Comparison of ENCODE assay signal across 20 cellular contexts in the genomic region with DNA sequence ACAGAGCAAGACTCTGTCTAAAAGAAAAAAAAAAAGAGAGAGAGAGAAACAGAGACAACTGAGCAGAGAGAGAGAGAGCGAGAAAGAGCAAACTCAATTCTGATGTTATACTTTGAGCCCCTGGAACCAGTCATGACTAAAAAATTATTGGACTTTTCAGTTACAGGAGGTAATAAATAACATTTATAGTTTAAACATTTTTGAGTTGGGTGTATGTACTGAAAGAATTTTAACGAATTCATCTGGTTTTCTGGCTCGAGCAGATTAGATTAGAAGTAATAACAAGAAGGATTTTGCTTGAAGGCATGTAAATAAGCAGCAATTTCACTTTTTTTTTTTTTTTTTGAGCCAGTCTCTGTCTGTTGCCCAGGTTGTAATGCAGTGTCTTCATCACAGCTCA. TPM values are rescaled to one million over a fixed set of nuclear protein-coding genes. Genes with fewer than 3 reads are reported as not detected.
"Had no signal": no experiment of that assay in that cellular context is flagged by ENCODE, and none has a peak within 500 bp of the region (broad histone marks: within the 10 kb centered on the region; RNA-seq: fewer than 3 reads in every experiment).

No MANE protein-coding gene starts in this region.

- H3K4me1 Mint-ChIP-seq: activated B cell treated with CpG ODN at 0.5 μM for 24 hours; central memory CD8-positive, alpha-beta T cell; memory B cell; natural killer cell; stimulated activated memory B cell treated with anti-CD40 and anti-IgM and Interleukin-4, amounts not matched to agents 10 μg/mL and 1 μg/mL and 100 μg/mL, for 72 hours had no signal

- ATAC-seq: activated CD8-positive, alpha-beta T cell treated with anti-CD3 and anti-CD28 coated beads for 36 hours; natural killer cell; right lobe of liver; stimulated activated memory B cell treated with anti-CD40 and anti-IgM and Interleukin-4, amounts not matched to agents 10 μg/mL and 1 μg/mL and 100 μg/mL, for 72 hours; upper lobe of right lung had no signal

- H3K4me1 ChIP-seq: colonic mucosa, parathyroid adenoma, right lobe of liver, upper lobe of right lung had no signal

- H3K27ac Mint-ChIP-seq: activated B cell treated with CpG ODN at 0.5 μM for 24 hours; activated CD4-positive, alpha-beta T cell treated with anti-CD3 and anti-CD28 coated beads, Interleukin-2, amount 10 ng/mL, durations not matched to agents 24 days and 14 days; activated CD8-positive, alpha-beta T cell treated with anti-CD3 and anti-CD28 coated beads for 36 hours; activated naive CD4-positive, alpha-beta T cell treated with anti-CD3 and anti-CD28 coated beads for 36 hours; activated T-helper 2 cell treated with anti-CD3 and anti-CD28 coated beads, Interferon-gamma antibody, Interleukin-2, Interleukin-4, amounts not matched to agents 10 μg/mL and 5 μg/mL and 100 μg/mL, durations not matched to agents 14 hours and 24 hours and 36 hours; memory B cell; natural killer cell; stimulated activated memory B cell treated with anti-CD40 and anti-IgM and Interleukin-4, amounts not matched to agents 10 μg/mL and 1 μg/mL and 100 μg/mL, for 72 hours had no signal

- H3K4me3 ChIP-seq: colonic mucosa, right lobe of liver, thoracic aorta, upper lobe of right lung had no signal

- H3K9me3 ChIP-seq: colonic mucosa, right lobe of liver, thoracic aorta, upper lobe of right lung had no signal

- H3K27me3 ChIP-seq: brain microvascular endothelial cell, colonic mucosa, right lobe of liver had no signal

- DNase-seq: activated B cell treated with CpG ODN at 0.5 μM for 24 hours; activated CD4-positive, alpha-beta T cell treated with anti-CD3 and anti-CD28 coated beads, Interleukin-2, amount 10 ng/mL, durations not matched to agents 24 days and 14 days; activated CD8-positive, alpha-beta T cell treated with anti-CD3 and anti-CD28 coated beads for 36 hours; activated naive CD4-positive, alpha-beta T cell treated with anti-CD3 and anti-CD28 coated beads for 36 hours; activated T-cell treated with anti-CD3 and anti-CD28 coated beads, Interleukin-2, amount 50 U/mL, for 1 hour; aorta; brain microvascular endothelial cell; colonic mucosa; natural killer cell; right lobe of liver; stimulated activated CD4-positive, alpha-beta T cell treated with anti-CD3 and anti-CD28 coated beads, Interleukin-4, amount 100 ng/mL, for 4 hours; T-helper 1 cell; T-helper 9 cell; upper lobe of right lung had no signal

- H3K36me3 ChIP-seq: brain microvascular endothelial cell, colonic mucosa, right lobe of liver, thoracic aorta, upper lobe of right lung had no signal

- H3K4me3 Mint-ChIP-seq: activated B cell treated with CpG ODN at 0.5 μM for 24 hours; activated CD4-positive, alpha-beta T cell treated with anti-CD3 and anti-CD28 coated beads, Interleukin-2, amount 10 ng/mL, durations not matched to agents 24 days and 14 days; activated CD8-positive, alpha-beta T cell treated with anti-CD3 and anti-CD28 coated beads for 36 hours; activated naive CD4-positive, alpha-beta T cell treated with anti-CD3 and anti-CD28 coated beads for 36 hours; central memory CD8-positive, alpha-beta T cell; memory B cell; natural killer cell; stimulated activated memory B cell treated with anti-CD40 and anti-IgM and Interleukin-4, amounts not matched to agents 10 μg/mL and 1 μg/mL and 100 μg/mL, for 72 hours had no signal

- H3K9ac ChIP-seq: parathyroid adenoma had no signal

- H3K27ac ChIP-seq: brain microvascular endothelial cell, colonic mucosa, parathyroid adenoma, right lobe of liver, thoracic aorta, upper lobe of right lung had no signal

- H3K9me3 Mint-ChIP-seq: activated B cell treated with CpG ODN at 0.5 μM for 24 hours; activated CD4-positive, alpha-beta T cell treated with anti-CD3 and anti-CD28 coated beads, Interleukin-2, amount 10 ng/mL, durations not matched to agents 24 days and 14 days; activated naive CD4-positive, alpha-beta T cell treated with anti-CD3 and anti-CD28 coated beads for 36 hours; activated T-helper 2 cell treated with anti-CD3 and anti-CD28 coated beads, Interferon-gamma antibody, Interleukin-2, Interleukin-4, amounts not matched to agents 10 μg/mL and 5 μg/mL and 100 μg/mL, durations not matched to agents 14 hours and 24 hours and 36 hours; central memory CD8-positive, alpha-beta T cell; memory B cell; natural killer cell; stimulated activated memory B cell treated with anti-CD40 and anti-IgM and Interleukin-4, amounts not matched to agents 10 μg/mL and 1 μg/mL and 100 μg/mL, for 72 hours had no signal

- H3K36me3 Mint-ChIP-seq: memory B cell; natural killer cell; stimulated activated memory B cell treated with anti-CD40 and anti-IgM and Interleukin-4, amounts not matched to agents 10 μg/mL and 1 μg/mL and 100 μg/mL, for 72 hours had no signal

RNA-seq across cellular contexts. Expression of a gene that starts 20.1 kb away (rescaled TPM):
- total RNA-seq: activated B cell treated with CpG ODN at 0.5 μM for 24 hours; activated CD8-positive, alpha-beta T cell treated with anti-CD3 and anti-CD28 coated beads for 36 hours; activated T-helper 2 cell treated with anti-CD3 and anti-CD28 coated beads, Interferon-gamma antibody, Interleukin-2, Interleukin-4, amounts not matched to agents 10 μg/mL and 5 μg/mL and 100 μg/mL, durations not matched to agents 14 hours and 24 hours and 36 hours; natural killer cell had no signal
